Comparison of ENCODE assay signal across 8 cellular contexts in genomic region chr6:81750660-81751387, GRCh38. TPM values are rescaled to one million over a fixed set of nuclear protein-coding genes. Genes with fewer than 3 reads are reported as not detected.
DNase-seq lines count a peak whose midpoint lies in the region; ATAC-seq and TF ChIP-seq lines count a peak whose summit lies in the region.

No MANE protein-coding gene starts in this region.

- CTCF ChIA-PET in Caco-2 (lab: Charles Lee), result no interaction called here

- H3K4me1 ChIP-seq in Caco-2 (peaks cover 24% of the 10 kb centered on the region), neuronal stem cell (ENCODE audit: control insufficient read depth in 2 of 2, insufficient read depth in 1 of 2, low read depth in 1 of 2, low read length in 2 of 2) (peaks cover 8 to 13% of the 10 kb centered on the region in 2 donors)

- no CpG with 5 or more reads among the region's 12 CpGs for WGBS in neuronal stem cell (ENCODE audit: extremely low coverage in 2 of 2, insufficient read length in 2 of 2, insufficient replicate concordance in 1 of 2), 2 donors

- intact Hi-C loops in Caco-2 (cut with micrococcal nuclease; ENCODE audit: unreplicated experiment), result loop anchor here (5.0 to 10.0 kb wide), 5 partner anchors 101 to 1144 kb away; no protein-coding TSS in a partner anchor

- H3K18ac ChIP-seq in neuronal stem cell (ENCODE audit: low read length), result no peak overlapping the region

- no peak overlapping the region for H2BK15ac ChIP-seq in neuronal stem cell (ENCODE audit: low read length)

- no peak overlapping the region for H2BK120ac ChIP-seq in neuronal stem cell (ENCODE audit: low read depth, low read length)

- peak overlapping the region; percentile 99 for H2AFZ ChIP-seq in neuronal stem cell (ENCODE audit: low read length)

- no peak overlapping the region for H4K91ac ChIP-seq in neuronal stem cell (ENCODE audit: low read depth, low read length, poor library complexity)

- no peak overlapping the region for H2BK12ac ChIP-seq in neuronal stem cell (ENCODE audit: low read length)

- DNase-seq in Caco-2 (no peak), NCI-H526 treated with DMSO at 0.1 percent for 48 hours (lab: John Stamatoyannopoulos, UW) (peak; percentile 48), neuronal stem cell (ENCODE audit: low spot score) (no peak), AG08395 (ENCODE audit: low spot score) (no peak)
- no peak for DNase-seq in effector memory CD8-positive, alpha-beta T cell
- DNase-seq in activated CD4-positive, alpha-beta T cell treated with anti-CD3 and anti-CD28 coated beads for 1 hour, result no peak

- H3K4me2 ChIP-seq in neuronal stem cell (ENCODE audit: insufficient read depth, low read length, poor library complexity, severe bottlenecking), result no peak overlapping the region

- H2BK5ac ChIP-seq in neuronal stem cell (ENCODE audit: low read length), result no peak overlapping the region

- TSS peak; percentile 16 for BruUV-seq in Caco-2 (replicated peaks; lab: Mats Ljungman, UMichigan)

- H3K36me3 Mint-ChIP-seq in Caco-2 (ENCODE audit: insufficient read depth, unreplicated experiment), result peaks cover 80% of the 10 kb centered on the region
- peaks cover 36% of the 10 kb centered on the region for H3K36me3 Mint-ChIP-seq in effector memory CD8-positive, alpha-beta T cell (ENCODE audit: insufficient read depth)

- POLR2A ChIA-PET in Caco-2 (lab: Charles Lee), result no interaction called here

- H4K8ac ChIP-seq in neuronal stem cell (ENCODE audit: low read depth, low read length), result no peak overlapping the region

- no peak overlapping the region for H2AK5ac ChIP-seq in neuronal stem cell (ENCODE audit: low read depth, low read length)

- H3K14ac ChIP-seq in neuronal stem cell (ENCODE audit: low read length), result no peak overlapping the region

- H3K27me3 ChIP-seq in Caco-2 (replicated peaks; ENCODE audit: control insufficient read depth, insufficient read depth, low read length), result no peaks in the 10 kb centered on the region
- peaks cover 0 to 21% (median 4%) of the 10 kb centered on the region in 3 experiments for H3K27me3 ChIP-seq in neuronal stem cell (ENCODE audit: control insufficient read depth in 3 of 3, insufficient read depth in 3 of 3, low read depth in 1 of 3, low read length in 3 of 3)

- peak overlapping the region; percentile 73 for H3K27ac Mint-ChIP-seq in Caco-2 (ENCODE audit: unreplicated experiment)
- peak overlapping the region; percentile 90 to 95 for H3K27ac Mint-ChIP-seq in effector memory CD8-positive, alpha-beta T cell

- H3K23ac ChIP-seq in neuronal stem cell (ENCODE audit: low read depth, low read length, poor library complexity), result no peak overlapping the region

- H3K27me3 Mint-ChIP-seq in Caco-2 (ENCODE audit: insufficient read depth, unreplicated experiment), result no peaks in the 10 kb centered on the region
- peaks cover 8 to 20% of the 10 kb centered on the region in 2 donors for H3K27me3 Mint-ChIP-seq in effector memory CD8-positive, alpha-beta T cell

- peak overlapping the region; percentile 95 for H3K4me3 Mint-ChIP-seq in Caco-2 (ENCODE audit: unreplicated experiment)
- peak overlapping the region; percentile 94 to 95 for H3K4me3 Mint-ChIP-seq in effector memory CD8-positive, alpha-beta T cell

- H3K9ac ChIP-seq in neuronal stem cell (ENCODE audit: low read depth, low read length, poor library complexity), result no peak overlapping the region

- peaks cover 4% of the 10 kb centered on the region for H3K79me1 ChIP-seq in neuronal stem cell (ENCODE audit: low read depth, low read length)

- no peak for ATAC-seq in effector memory CD8-positive, alpha-beta T cell (replicated peaks)
- ATAC-seq in HG03095 (IDR thresholded peaks at IDR 0.05; ENCODE audit: unreplicated experiment) (no peak), HG02678 (IDR thresholded peaks at IDR 0.05; ENCODE audit: unreplicated experiment) (no peak)

- H3K9me3 ChIP-seq in Caco-2 (no peaks in the 10 kb centered on the region), neuronal stem cell (replicated peaks in 1 of 2; ENCODE audit: control insufficient read depth in 2 of 2, insufficient read depth in 1 of 2, low read depth in 1 of 2, low read length in 2 of 2) (peaks cover 0 to 5% of the 10 kb centered on the region in 2 donors)

- no peak overlapping the region for H3K27ac ChIP-seq in neuronal stem cell (replicated peaks; ENCODE audit: low read length)

- H3K4ac ChIP-seq in neuronal stem cell (ENCODE audit: low read length), result no peak overlapping the region

- no peaks in the 10 kb centered on the region for H3K9me3 Mint-ChIP-seq in Caco-2 (ENCODE audit: unreplicated experiment)
- H3K9me3 Mint-ChIP-seq in effector memory CD8-positive, alpha-beta T cell, result no peaks in the 10 kb centered on the region

- no peak for TF ChIP-seq CTCF in Caco-2 (IDR thresholded peaks at IDR 0.05; ENCODE audit: insufficient read depth in 1 of 2, low read depth in 1 of 2, low read length in 1 of 2, severe bottlenecking in 1 of 2, unreplicated experiment in 1 of 2)

- peaks cover 2% of the 10 kb centered on the region for H3K36me3 ChIP-seq in Caco-2 (ENCODE audit: control insufficient read depth, insufficient read depth, low read length)
- peaks cover 1 to 45% of the 10 kb centered on the region in 2 donors for H3K36me3 ChIP-seq in neuronal stem cell (replicated peaks in 1 of 2; ENCODE audit: control insufficient read depth in 2 of 2, insufficient read depth in 2 of 2, low read length in 2 of 2)

- peaks cover 26% of the 10 kb centered on the region for H3K4me1 Mint-ChIP-seq in Caco-2 (ENCODE audit: low read depth, unreplicated experiment)
- H3K4me1 Mint-ChIP-seq in effector memory CD8-positive, alpha-beta T cell (ENCODE audit: low read depth in 2 of 2), result peaks cover 15 to 23% of the 10 kb centered on the region in 2 donors

- H3K4me3 ChIP-seq in Caco-2 (ENCODE audit: low read depth, low read length) (peak overlapping the region; percentile 89), neuronal stem cell (ENCODE audit: low read length in 2 of 2) (peak overlapping the region in 1 of 2 donors; percentile 79)

RNA-seq across cellular contexts. Expression of gene TENT5A, which starts 1.7 kb away (rescaled TPM):
- total RNA-seq in Caco-2 (2022), result 45.0 and 49.6 TPM in 2 replicates
- 0.95 TPM for polyA plus RNA-seq in neuronal stem cell (2013, experiment 1 of 2)
- 1.1 TPM for polyA plus RNA-seq in neuronal stem cell (2013, experiment 2 of 2)
